ENCODE assay signal across 8 cellular contexts in the genomic region with DNA sequence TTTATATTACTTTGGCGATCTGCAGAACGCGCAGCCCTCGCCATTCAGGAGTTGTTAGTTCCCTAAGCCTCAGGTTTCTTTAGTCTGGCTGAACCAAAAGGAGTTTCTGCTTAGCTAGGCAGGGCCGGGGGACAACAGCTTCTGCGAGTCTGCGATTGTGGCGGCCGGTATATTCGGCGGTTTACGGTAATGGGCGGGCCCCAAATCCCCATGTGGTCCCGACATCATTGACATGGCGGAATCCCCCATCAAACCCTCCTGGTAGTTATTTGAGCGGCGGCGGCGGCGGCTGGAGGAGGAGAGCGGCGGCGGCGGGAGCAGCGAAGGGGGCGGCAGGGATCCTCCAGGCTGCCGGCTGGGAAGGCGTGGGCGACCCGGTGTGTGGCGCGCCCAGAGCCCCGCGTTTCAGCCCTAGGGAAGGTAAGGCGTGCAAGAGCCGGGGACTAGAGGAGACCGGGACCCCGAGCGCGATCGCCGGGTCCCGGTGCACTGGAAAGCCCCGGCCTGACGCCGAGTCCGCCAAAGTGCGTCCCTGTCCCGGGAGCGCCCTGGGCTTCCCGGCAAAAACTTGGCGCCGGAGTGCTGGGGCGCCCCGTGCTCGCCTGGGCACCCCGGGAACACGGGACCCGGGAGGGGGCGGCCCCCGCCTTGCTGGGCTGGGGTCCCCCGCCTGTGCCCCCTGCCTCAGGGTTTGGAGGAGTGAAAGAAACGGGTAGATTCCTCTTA. TPM values are rescaled to one million over a fixed set of nuclear protein-coding genes. Genes with fewer than 3 reads are reported as not detected.
DNase-seq lines count a peak whose midpoint lies in the region; ATAC-seq and TF ChIP-seq lines count a peak whose summit lies in the region.

A gene (plus strand): TSS at position 227 of the 726 bp plus-strand sequence. CDS start 72,902 bp downstream, outside the sequence.

- peaks cover 24% of the 10 kb centered on the region for H4K20me1 ChIP-seq in PC-9 (ENCODE audit: insufficient read depth)

- H3K9ac ChIP-seq in muscle layer of colon (ENCODE audit: low read length): peak within 1 kb of the TSS; percentile 66

- H3K4me3 ChIP-seq in Jurkat, Clone E6-1 (ENCODE audit: low read length): peak within 1 kb of the TSS; percentile 71
- H3K4me3 ChIP-seq in PC-9: peak within 1 kb of the TSS; percentile 63
- H3K4me3 ChIP-seq in muscle layer of colon (ENCODE audit: low read depth in 1 of 2, low read length in 2 of 2): peak within 1 kb of the TSS; percentile 82 to 97

- no peak for TF ChIP-seq CTCF in PC-9 (conservative IDR thresholded peaks at IDR 0.05)

- peaks cover 72% of the 10 kb centered on the region for H3K79me2 ChIP-seq in PC-9 (ENCODE audit: low read depth)

- intact Hi-C loops in PC-9 (cut with micrococcal nuclease; ENCODE audit: unreplicated experiment): loop anchor here (1.0 to 5.0 kb wide), 8 partner anchors 79 to 392 kb away; a partner anchor contains a TSS

- H3K27me3 ChIP-seq in PC-9 (ENCODE audit: insufficient read depth, low read depth): no peaks in the 10 kb centered on the region
- no peaks in the 10 kb centered on the region for H3K27me3 ChIP-seq in muscle layer of colon (ENCODE audit: control insufficient read depth in 1 of 2, insufficient read depth in 2 of 2, low read length in 2 of 2)

- no peaks in the 10 kb centered on the region for H3K9me2 ChIP-seq in PC-9 (ENCODE audit: insufficient read depth)

- H3K9me3 ChIP-seq in PC-9 (ENCODE audit: insufficient read depth, low read depth) (peaks cover 5% of the 10 kb centered on the region; the same call in 1 of the 2 replicates), muscle layer of colon (ENCODE audit: low read length) (no peaks in the 10 kb centered on the region)

- BruUV-seq in PC-9 (replicated peaks; lab: Mats Ljungman, UMichigan): TSS peak; percentile 51

- H3K4me1 ChIP-seq in PC-9 (replicated peaks; ENCODE audit: insufficient read depth): peaks cover 58% of the 10 kb centered on the region
- H3K4me1 ChIP-seq in muscle layer of colon (ENCODE audit: insufficient read depth, low read length): peaks cover 3% of the 10 kb centered on the region

- H3K27ac ChIP-seq in PC-9 (peak within 1 kb of the TSS; percentile 96), muscle layer of colon (ENCODE audit: low read depth, low read length) (peak within 1 kb of the TSS; percentile 100)

- H2AFZ ChIP-seq in PC-9: peak within 1 kb of the TSS; percentile 69

- POLR2A ChIA-PET in PC-9 (lab: Charles Lee; ENCODE audit: unreplicated experiment): interaction anchor here (0.6 to 1.0 kb wide), 5 partner anchors 43 to 306 kb away, joined by 3 to 9 read pairs (median 4); no protein-coding TSS in a partner anchor

- peak; percentile 63 for TF ChIP-seq POLR2A in erythroblast (IDR thresholded peaks at IDR 0.05; ENCODE audit: low read length)

- peak; percentile 84 for ATAC-seq in GM21576 (IDR thresholded peaks at IDR 0.05; ENCODE audit: unreplicated experiment)

- peaks cover 45% of the 10 kb centered on the region for H3F3A ChIP-seq in PC-9 (ENCODE audit: insufficient read depth, low read depth)

- H3K36me3 ChIP-seq in PC-9 (ENCODE audit: low read depth) (peaks cover 28% of the 10 kb centered on the region), muscle layer of colon (ENCODE audit: insufficient read depth, low read length) (no peaks in the 10 kb centered on the region)

- CTCF ChIA-PET in PC-9 (lab: Charles Lee): interaction anchor here (0.9 kb wide), 1 partner anchor 267 kb away, joined by 4 read pairs; no protein-coding TSS in a partner anchor

- DNase-seq in DMS114 treated with DMSO at 0.1 percent for 48 hours (lab: John Stamatoyannopoulos, UW; ENCODE audit: unreplicated experiment) (peak; percentile 79), PC-9 (peak; percentile 91 to 96), erythroblast (lab: John Stamatoyannopoulos, UW) (peak; percentile 95 to 96)
- peak; percentile 87 for DNase-seq in Jurkat, Clone E6-1 (ENCODE audit: low read depth, low spot score)
- DNase-seq in activated T-cell treated with anti-CD3 and anti-CD28 coated beads, Interleukin-2, amount 50 U/mL, for 1 hour: peak; percentile 93
- DNase-seq in stimulated activated CD8-positive, alpha-beta memory T cell treated with anti-CD3 and anti-CD28 coated beads, Interleukin-7, amount 100 ng/mL, for 24 hours (ENCODE audit: low read depth): peak; percentile 79

- H3K4me2 ChIP-seq in PC-9: peak within 1 kb of the TSS; percentile 80

RNA-seq across cellular contexts. Expression of the gene that starts here (rescaled TPM):
- 2.9 TPM for polyA plus RNA-seq in Jurkat, Clone E6-1 (2012; ENCODE audit: insufficient read depth, insufficient read length)
- 79.4 and 106 TPM in 2 replicates for total RNA-seq in PC-9 (2021)

Comparison
In these comparisons a context has a peak if more than half of its experiments do, and no peak if none do; other contexts are left out.
1. Peak in every context shown above with its lines: DNase-seq, ATAC-seq, H3K4me3 ChIP-seq and H3K27ac ChIP-seq.